In genomic region chr5:31196309-31196708, GRCh38 we compare ENCODE assay signal across 1 cellular context.
TF ChIP-seq lines count a peak whose summit lies in the region.

No MANE protein-coding gene starts in this region.

TF ChIP-seq in WTC11, 78 proteins besides CTCF, POLR2A, EP300 and RAD21 (continued from another document):
- TF ChIP-seq AR (CRISPR knock-in tag; IDR thresholded peaks at IDR 0.05) (no peak), PREB (CRISPR knock-in tag; IDR thresholded peaks at IDR 0.05; ENCODE audit: borderline replicate concordance) (no peak), MLX (CRISPR knock-in tag; IDR thresholded peaks at IDR 0.05) (no peak), MXD4 (CRISPR knock-in tag; IDR thresholded peaks at IDR 0.05; ENCODE audit: borderline replicate concordance) (no peak)
